In the genomic region with DNA sequence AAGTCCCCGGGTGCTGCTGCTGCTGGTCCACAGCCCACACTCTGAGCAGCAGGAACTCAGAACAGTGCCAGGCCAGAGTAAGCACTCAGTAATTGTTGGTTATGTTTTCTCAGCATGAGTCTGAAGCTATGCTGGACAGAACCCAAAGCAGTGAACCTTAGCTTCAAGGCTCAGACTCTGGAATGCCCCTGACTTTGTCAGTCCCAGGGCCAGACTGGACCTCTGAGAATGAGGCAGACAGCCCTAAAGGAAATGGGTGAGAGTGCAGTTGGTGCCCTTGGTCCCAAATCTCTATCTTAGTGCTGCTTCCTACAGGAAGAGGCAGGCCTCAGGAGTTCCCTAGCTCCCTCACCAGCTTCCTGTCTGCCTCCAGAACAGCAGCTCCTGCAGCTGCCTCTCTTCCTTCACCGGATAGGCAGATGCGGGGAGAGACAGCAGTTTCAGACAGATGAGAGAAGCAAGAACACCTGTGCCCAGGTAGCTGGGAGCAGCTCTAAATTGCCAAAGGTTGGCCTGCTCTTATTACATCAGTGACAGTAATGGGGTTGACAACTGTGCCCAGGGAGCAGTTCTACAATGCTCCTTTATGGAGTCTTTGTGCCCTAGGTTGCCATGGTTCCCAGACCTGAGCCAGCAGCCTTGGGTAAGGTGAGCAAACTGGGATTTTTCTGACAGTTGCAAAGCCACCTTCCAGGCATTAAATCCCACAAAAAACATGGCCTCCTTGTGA, we compare ENCODE assay signal across 14 cellular contexts.
DNase-seq lines count a peak whose midpoint lies in the region; ATAC-seq, FAIRE-seq and TF ChIP-seq lines count a peak whose summit lies in the region.
"Had no signal": no experiment of that assay in that cellular context is flagged by ENCODE, and none has a peak within 500 bp of the region (broad histone marks: within the 10 kb centered on the region; RNA-seq: fewer than 3 reads in every experiment).

No MANE protein-coding gene starts in this region.

- no peak overlapping the region for H3K9ac ChIP-seq in astrocyte (ENCODE audit: low read length)

- no peaks in the 10 kb centered on the region for H3K36me3 Mint-ChIP-seq in astrocyte (ENCODE audit: low read depth, unreplicated experiment)

- no peak for ATAC-seq in HG02571 (IDR thresholded peaks at IDR 0.05; ENCODE audit: unreplicated experiment)
- no peak for ATAC-seq in GM18909 (IDR thresholded peaks at IDR 0.05; ENCODE audit: poor library complexity, unreplicated experiment)
- ATAC-seq: activated T-cell treated with anti-CD3 and anti-CD28 coated beads, Interleukin-2, amount 50 U/mL, for 72 hours; heart left ventricle had no signal

- H3K9me3 Mint-ChIP-seq in astrocyte (ENCODE audit: unreplicated experiment) = peaks cover 9% of the 10 kb centered on the region

- H3K79me2 ChIP-seq in astrocyte (ENCODE audit: insufficient read depth, low read length) = no peaks in the 10 kb centered on the region

- H3K27me3 Mint-ChIP-seq in astrocyte (ENCODE audit: low read depth, unreplicated experiment) = peaks cover 15% of the 10 kb centered on the region

- H3K27ac ChIP-seq in astrocyte (ENCODE audit: low read depth, low read length) = no peak overlapping the region
- H3K27ac ChIP-seq: heart left ventricle, psoas muscle had no signal

- no peaks in the 10 kb centered on the region for H3K36me3 ChIP-seq in astrocyte (ENCODE audit: insufficient read depth, low read length)
- H3K36me3 ChIP-seq: heart left ventricle had no signal

- no peak overlapping the region for H3K4me3 Mint-ChIP-seq in astrocyte (ENCODE audit: unreplicated experiment)
- H3K4me3 Mint-ChIP-seq: activated CD4-positive, alpha-beta T cell treated with anti-CD3 and anti-CD28 coated beads, Interleukin-2, amount 10 ng/mL, durations not matched to agents 24 days and 14 days; activated T-cell treated with anti-CD3 and anti-CD28 coated beads, Interleukin-2, amount 50 U/mL, for 72 hours had no signal

- H3K27ac Mint-ChIP-seq in astrocyte (ENCODE audit: unreplicated experiment) = no peak overlapping the region
- H3K27ac Mint-ChIP-seq: activated CD4-positive, alpha-beta T cell treated with anti-CD3 and anti-CD28 coated beads, Interleukin-2, amount 10 ng/mL, durations not matched to agents 24 days and 14 days; activated T-cell treated with anti-CD3 and anti-CD28 coated beads, Interleukin-2, amount 50 U/mL, for 72 hours had no signal

- H3K4me3 ChIP-seq in LNCaP clone FGC (ENCODE audit: low read depth, low read length) = no peak overlapping the region
- no peak overlapping the region for H3K4me3 ChIP-seq in astrocyte (ENCODE audit: insufficient read depth, low read depth, low read length)
- H3K4me3 ChIP-seq: heart left ventricle, psoas muscle had no signal

- H3K4me1 ChIP-seq in astrocyte (ENCODE audit: insufficient read depth, low read length) = no peaks in the 10 kb centered on the region
- H3K4me1 ChIP-seq: heart left ventricle, psoas muscle had no signal

- H3K9me3 ChIP-seq in astrocyte (ENCODE audit: insufficient read depth, low read depth, low read length) = no peaks in the 10 kb centered on the region
- H3K9me3 ChIP-seq: psoas muscle had no signal

- in situ Hi-C loops in ACHN (cut with HindIII; ENCODE audit: low pct_ligation_motif_present, low pct_unique_long_range_greater_than_20kb, low sequenced_read_pairs) = no loop called here

- H3K27me3 ChIP-seq in astrocyte (ENCODE audit: insufficient read depth, low read length) = peaks cover 7% of the 10 kb centered on the region

- no peaks in the 10 kb centered on the region for H4K20me1 ChIP-seq in astrocyte (ENCODE audit: insufficient read depth, low read length)

- no peak overlapping the region for H2AFZ ChIP-seq in astrocyte (ENCODE audit: low read depth, low read length)

- H3K4me2 ChIP-seq in astrocyte (ENCODE audit: low read length) = no peak overlapping the region

- TF ChIP-seq CTCF in LNCaP clone FGC (IDR thresholded peaks at IDR 0.05; ENCODE audit: control insufficient read depth, extremely low read depth, insufficient read depth) (no peak), astrocyte (IDR thresholded peaks at IDR 0.05; ENCODE audit: insufficient read depth, low read depth, low read length) (no peak)

- no peaks in the 10 kb centered on the region for H3K4me1 Mint-ChIP-seq in astrocyte (ENCODE audit: low read depth, unreplicated experiment)
- H3K4me1 Mint-ChIP-seq: activated CD4-positive, alpha-beta T cell treated with anti-CD3 and anti-CD28 coated beads, Interleukin-2, amount 10 ng/mL, durations not matched to agents 24 days and 14 days had no signal

- no peak for FAIRE-seq in astrocyte (lab: Jason Lieb, UNC)

- DNase-seq in ACHN (peak; percentile 64), LNCaP clone FGC (ENCODE audit: low read depth) (peak; percentile 11), astrocyte (ENCODE audit: low read depth) (peak; percentile 1), kidney tubule cell (ENCODE audit: low spot score) (peak; percentile 92), NCI-H1105 (lab: John Stamatoyannopoulos, UW) (no peak)
- DNase-seq in activated effector memory CD4-positive, alpha-beta T cell treated with Interleukin-2 at 50 U/mL for 16 hours = no peak
- DNase-seq: activated CD4-positive, alpha-beta T cell treated with anti-CD3 and anti-CD28 coated beads, Interleukin-2, amount 10 ng/mL, durations not matched to agents 24 days and 14 days; activated T-cell treated with anti-CD3 and anti-CD28 coated beads, Interleukin-2, amount 50 U/mL, for 72 hours; EL; heart left ventricle; psoas muscle; stimulated activated naive CD4-positive, alpha-beta T cell had no signal

Comparison
In these comparisons a context has a peak if more than half of its experiments do, and no peak if none do; other contexts are left out.
1. DNase-seq: peak in ACHN (single experiment), LNCaP clone FGC (single experiment), astrocyte (single experiment) and kidney tubule cell (single experiment); none in NCI-H1105 (single experiment) and activated effector memory CD4-positive, alpha-beta T cell treated with Interleukin-2 at 50 U/mL for 16 hours (single experiment).